In the genomic region with DNA sequence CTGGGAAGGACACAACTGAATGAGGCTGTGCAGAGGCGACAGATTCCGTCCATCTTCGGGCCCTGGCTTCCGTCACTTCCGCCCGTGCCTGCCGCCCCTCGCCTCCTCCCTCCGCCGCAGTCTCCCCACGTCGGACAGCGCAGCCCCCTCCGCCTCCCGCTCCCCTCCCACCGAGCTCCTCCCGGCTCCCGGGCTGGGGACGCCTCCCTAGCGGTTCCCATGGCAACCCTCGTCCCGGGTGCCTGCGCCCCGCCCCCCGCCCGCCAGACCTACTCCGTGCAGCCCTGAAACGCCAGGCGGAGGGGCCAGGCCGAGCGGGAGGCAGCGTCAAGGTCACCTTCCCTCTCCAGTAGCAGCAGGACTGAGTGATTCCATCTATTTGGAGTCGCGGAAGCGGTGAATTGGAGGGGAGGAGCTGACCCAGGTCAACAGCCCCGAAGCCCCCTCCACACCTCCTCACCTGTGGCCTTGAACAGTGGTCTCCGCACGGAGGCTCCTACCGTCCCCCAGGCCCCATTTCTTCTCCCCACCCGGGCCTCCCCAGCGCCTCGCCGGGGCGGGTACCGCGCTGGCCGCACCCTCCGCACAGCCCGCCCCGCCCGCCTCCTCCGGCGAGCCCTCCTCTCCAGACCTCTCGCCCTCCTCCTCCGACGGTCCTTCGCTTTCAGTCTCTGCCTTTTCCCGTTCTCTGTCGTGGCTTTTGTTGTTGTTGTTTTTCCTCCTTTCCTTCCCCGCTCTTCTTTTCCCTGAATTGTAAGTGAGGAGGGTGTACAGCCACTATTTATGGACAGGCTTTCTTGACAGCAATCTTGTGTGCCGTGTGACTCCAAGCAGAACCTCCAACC, we compare ENCODE assay signal across 1 cellular context.
TF ChIP-seq lines count a peak whose summit lies in the region.

No MANE protein-coding gene starts in this region.

TF ChIP-seq in K562, 482 proteins besides CTCF, POLR2A, EP300 and RAD21 (continued from another document):
- TF ChIP-seq ZEB2 (IDR thresholded peaks at IDR 0.05) = peak; percentile 81; the same call in 1 of the 2 replicates
- peak; percentile 75 for TF ChIP-seq BCOR (IDR thresholded peaks at IDR 0.05)
- TF ChIP-seq DPF2 (IDR thresholded peaks at IDR 0.05) = peak; percentile 87
- TF ChIP-seq NEUROD1 (IDR thresholded peaks at IDR 0.05; ENCODE audit: borderline replicate concordance, low read depth, low read length, partially characterized antibody) = peak; percentile 20
- peak; percentile 66 to 75 for TF ChIP-seq NRF1 (conservative IDR thresholded peaks at IDR 0.05 in 1 of 2, IDR thresholded peaks at IDR 0.05 in 1 of 2)
- peak; percentile 61 to 62; a peak in 2 of 4 replicates for TF ChIP-seq KDM1A (IDR thresholded peaks at IDR 0.05)
- TF ChIP-seq PHF8 (IDR thresholded peaks at IDR 0.05; ENCODE audit: borderline replicate concordance, low read length) = peak; percentile 80; the same call in 1 of the 2 replicates
- no peak for TF ChIP-seq SAP30 (IDR thresholded peaks at IDR 0.05; ENCODE audit: borderline replicate concordance, insufficient read depth, low read depth, low read length, poor library complexity, severe bottlenecking)
- TF ChIP-seq, protein P1, sequence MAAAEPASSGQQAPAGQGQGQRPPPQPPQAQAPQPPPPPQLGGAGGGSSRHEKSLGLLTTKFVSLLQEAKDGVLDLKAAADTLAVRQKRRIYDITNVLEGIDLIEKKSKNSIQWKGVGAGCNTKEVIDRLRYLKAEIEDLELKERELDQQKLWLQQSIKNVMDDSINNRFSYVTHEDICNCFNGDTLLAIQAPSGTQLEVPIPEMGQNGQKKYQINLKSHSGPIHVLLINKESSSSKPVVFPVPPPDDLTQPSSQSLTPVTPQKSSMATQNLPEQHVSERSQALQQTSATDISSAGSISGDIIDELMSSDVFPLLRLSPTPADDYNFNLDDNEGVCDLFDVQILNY (CRISPR knock-in tag; IDR thresholded peaks at IDR 0.05) = 0 out of 2 replicates have a peak, but pooled peaks have one; percentile 9
- no peak for TF ChIP-seq ZNF695 (CRISPR knock-in tag; IDR thresholded peaks at IDR 0.05)
- TF ChIP-seq KLF13 (tag; IDR thresholded peaks at IDR 0.05; ENCODE audit: borderline replicate concordance, low read depth) = peak; percentile 54; the same call in 1 of the 2 replicates
- peak; percentile 76; the same call in 1 of the 2 replicates for TF ChIP-seq THRAP3 (IDR thresholded peaks at IDR 0.05; ENCODE audit: borderline replicate concordance)
- peak; percentile 50; the same call in 1 of the 2 replicates for TF ChIP-seq L3MBTL2 (IDR thresholded peaks at IDR 0.05)
TF ChIP-seq in K562: peak in this region for 138.
